In the genomic region with DNA sequence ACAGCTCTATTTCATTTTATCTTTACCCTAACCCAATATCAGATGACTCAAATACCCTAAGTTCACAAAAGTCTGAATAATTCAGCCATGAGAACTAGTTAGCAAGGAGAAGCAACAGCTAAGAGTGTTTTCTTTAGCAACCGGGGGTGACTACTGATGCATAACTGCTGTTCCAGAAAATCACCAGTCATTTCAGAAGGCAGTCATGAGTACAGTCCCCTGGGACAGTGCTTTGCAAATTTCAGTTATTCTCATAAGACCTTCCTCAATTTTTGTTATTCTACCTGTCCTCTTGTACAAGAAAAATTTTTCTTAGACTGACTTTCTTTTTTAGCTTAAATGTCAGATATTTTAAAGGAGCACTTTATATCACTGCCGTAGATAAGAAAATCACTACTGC, we compare ENCODE assay signal across 11 cellular contexts. TPM values are rescaled to one million over a fixed set of nuclear protein-coding genes. Genes with fewer than 3 reads are reported as not detected.
DNase-seq lines count a peak whose midpoint lies in the region; ATAC-seq, FAIRE-seq and TF ChIP-seq lines count a peak whose summit lies in the region.
"Had no signal": no experiment of that assay in that cellular context is flagged by ENCODE, and none has a peak within 500 bp of the region (broad histone marks: within the 10 kb centered on the region; RNA-seq: fewer than 3 reads in every experiment).

No MANE protein-coding gene starts in this region.

- in situ Hi-C loops in GM12878 (cut with MboI), result no loop called here

- intact Hi-C loops in GM12878 (cut with micrococcal nuclease; ENCODE audit: unreplicated experiment), result loop anchor here (2.0 to 10.0 kb wide), 2 partner anchors 16 to 392 kb away; partner anchors contain the start of gene BANK1

- peak; percentile 11 for DNase-seq in AG10803 (ENCODE audit: low read depth)
- peak; percentile 77 for DNase-seq in GM12878 (ENCODE audit: low read depth, low spot score)
- no peak for DNase-seq in NK-92 treated with Interleukin-12 subunit alpha and Interleukin-12 subunit beta, amount 100 ng/mL, for 24 hours (lab: John Stamatoyannopoulos, UW)
- DNase-seq in NCI-H146 (lab: John Stamatoyannopoulos, UW), result no peak
- DNase-seq in stimulated activated CD4-positive, alpha-beta T cell treated with anti-CD3 and anti-CD28 coated beads, Interleukin-4, amount 100 ng/mL, for 24 hours, result no peak
- no peak for DNase-seq in mucosa of gallbladder (ENCODE audit: low spot score)
- DNase-seq: CD8-positive, alpha-beta T cell had no signal

- ATAC-seq in GM19452 (IDR thresholded peaks at IDR 0.05; ENCODE audit: unreplicated experiment), result peak; percentile 99
- peak; percentile 98 for ATAC-seq in HG03175 (IDR thresholded peaks at IDR 0.05; ENCODE audit: unreplicated experiment)
- peak; percentile 99 for ATAC-seq in GM12878
- ATAC-seq: CD8-positive, alpha-beta T cell; left lobe of liver had no signal

- TF ChIP-seq CTCF in AG10803 (conservative IDR thresholded peaks at IDR 0.05; ENCODE audit: low read length), result no peak
- no peak for TF ChIP-seq CTCF in GM12878 (IDR thresholded peaks at IDR 0.05 in 2 of 3, conservative IDR thresholded peaks at IDR 0.05 in 1 of 3; ENCODE audit: control insufficient read depth in 2 of 3, extremely low read depth in 1 of 3, insufficient read depth in 1 of 3, low read depth in 3 of 3, low read length in 3 of 3)

- no peak overlapping the region for H3K9ac ChIP-seq in GM12878 (ENCODE audit: control insufficient read depth, insufficient read depth, low read length)

- peak; percentile 89 to 90; a peak in 3 of 4 replicates for TF ChIP-seq EP300 in GM12878 (IDR thresholded peaks at IDR 0.05; ENCODE audit: borderline replicate concordance in 1 of 2, control insufficient read depth in 1 of 2, low read depth in 2 of 2, low read length in 2 of 2)

- CTCF ChIA-PET in GM12878 (lab: Yijun Ruan, JAX), result no interaction called here

- SMC1A ChIA-PET in GM12878 (lab: Charles Lee; ENCODE audit: uncharacterized antibody, unreplicated experiment), result interaction anchor here (1.1 to 1.8 kb wide), 4 partner anchors 9 to 201 kb away, joined by 3 to 7 read pairs (median 4); no protein-coding TSS in a partner anchor

- peak overlapping the region; percentile 71 for H3K4me2 ChIP-seq in GM12878 (ENCODE audit: control insufficient read depth, insufficient read depth)

- peak; percentile 36 for TF ChIP-seq RAD21 in GM12878 (IDR thresholded peaks at IDR 0.05; ENCODE audit: insufficient read depth, low read depth, low read length)

- no TSS peak for BruUV-seq in GM12878 (replicated peaks; lab: Mats Ljungman, UMichigan)

- no peak overlapping the region for H2AFZ ChIP-seq in GM12878 (ENCODE audit: control insufficient read depth, low read depth, low read length)

- H3K79me2 ChIP-seq in GM12878 (ENCODE audit: control insufficient read depth, insufficient read depth, low read length), result no peaks in the 10 kb centered on the region

- H3K4me3 ChIP-seq in AG10803 (ENCODE audit: low read length) (no peak overlapping the region), GM12878 (no peak overlapping the region)

- H4K20me1 ChIP-seq in GM12878 (ENCODE audit: control insufficient read depth, insufficient read depth), result no peaks in the 10 kb centered on the region

- POLR2A ChIA-PET in GM12878 (lab: Charles Lee), result no interaction called here

- H3K27ac ChIP-seq in GM12878 (ENCODE audit: control insufficient read depth, insufficient read depth), result no peak overlapping the region

- RAD21 ChIA-PET in GM12878 (lab: Charles Lee; ENCODE audit: unreplicated experiment), result interaction anchor here (1.0 to 1.4 kb wide), 4 partner anchors 14 to 637 kb away, joined by 3 to 4 read pairs (median 3); no protein-coding TSS in a partner anchor

- WGBS in GM12878 (ENCODE audit: insufficient coverage, insufficient replicate concordance, low lambda C conversion rate, missing lambda C conversion rate), result 0% methylated on average over 2 of the region's 2 CpGs

- H3K36me3 ChIP-seq in GM12878 (ENCODE audit: control insufficient read depth in 2 of 2, insufficient read depth in 2 of 2, low read length in 1 of 2), result no peaks in the 10 kb centered on the region

- H3K9me3 ChIP-seq in GM12878 (replicated peaks; ENCODE audit: control insufficient read depth, insufficient read depth, low read length), result no peaks in the 10 kb centered on the region

- no peaks in the 10 kb centered on the region; a peak in 1 of 4 replicates for H3K27me3 ChIP-seq in GM12878 (replicated peaks in 1 of 2; ENCODE audit: control insufficient read depth in 2 of 2, insufficient read depth in 2 of 2, low read length in 1 of 2)

- no peak for FAIRE-seq in GM12878 (lab: Jason Lieb, UNC)

- TF ChIP-seq POLR2A in GM12878 (IDR thresholded peaks at IDR 0.05; ENCODE audit: low read depth, low read length), result no peak

- peaks cover 6% of the 10 kb centered on the region for H3K4me1 ChIP-seq in GM12878 (ENCODE audit: control insufficient read depth, insufficient read depth, low read length)

TF ChIP-seq in GM12878, 131 proteins besides CTCF, POLR2A, EP300 and RAD21 (continues in another document):
- TF ChIP-seq PAX8 (IDR thresholded peaks at IDR 0.05) (peak; percentile 98), CBX5 (IDR thresholded peaks at IDR 0.05; ENCODE audit: low read depth) (peak; percentile 82; the same call in 1 of the 2 replicates), DPF2 (IDR thresholded peaks at IDR 0.05) (peak; percentile 87), TCF12 (IDR thresholded peaks at IDR 0.05; ENCODE audit: low read depth, low read length) (peak; percentile 84), IKZF1 (conservative IDR thresholded peaks at IDR 0.05) (peak; percentile 65), MTA2 (IDR thresholded peaks at IDR 0.05; ENCODE audit: low read depth) (peak; percentile 69), JUND (IDR thresholded peaks at IDR 0.05; ENCODE audit: low read depth, low read length) (peak; percentile 90; the same call in 1 of the 2 replicates), TCF7 (IDR thresholded peaks at IDR 0.05; ENCODE audit: borderline replicate concordance) (no peak), BHLHE40 (IDR thresholded peaks at IDR 0.05; ENCODE audit: borderline replicate concordance in 1 of 2, low read depth in 2 of 2, low read length in 1 of 2) (peak; percentile 56 to 72; a peak in 3 of 4 replicates), TCF3 (IDR thresholded peaks at IDR 0.05; ENCODE audit: borderline replicate concordance, insufficient read depth, low read depth, low read length) (0 out of 2 replicates have a peak, but pooled peaks have one; percentile 19), PKNOX1 (IDR thresholded peaks at IDR 0.05) (no peak), BCL11A (IDR thresholded peaks at IDR 0.05; ENCODE audit: low read depth, low read length) (peak; percentile 96; the same call in 1 of the 2 replicates), EED (IDR thresholded peaks at IDR 0.05; ENCODE audit: low read depth) (0 out of 2 replicates have a peak, but pooled peaks have one; percentile 49), ETV6 (conservative IDR thresholded peaks at IDR 0.05 in 1 of 2, IDR thresholded peaks at IDR 0.05 in 1 of 2; ENCODE audit: borderline replicate concordance in 1 of 2, low read depth in 1 of 2) (peak in 1 of 2 experiments; percentile 30; a peak in 1 of 4 replicates), POU2F2 (IDR thresholded peaks at IDR 0.05; ENCODE audit: borderline replicate concordance, low read depth, low read length) (peak; percentile 87; the same call in 2 of the 3 replicates), ZNF217 (IDR thresholded peaks at IDR 0.05) (peak; percentile 81), NR2C2 (IDR thresholded peaks at IDR 0.05; ENCODE audit: borderline replicate concordance, control insufficient read depth, insufficient read length, low read depth) (no peak), SMAD5 (IDR thresholded peaks at IDR 0.05; ENCODE audit: low read depth) (no peak), BACH1 (IDR thresholded peaks at IDR 0.05; ENCODE audit: borderline replicate concordance) (peak; percentile 55; the same call in 1 of the 2 replicates)

RNA-seq across cellular contexts. Expression of gene BANK1, which starts 16.4 kb away (rescaled TPM):
- total RNA-seq in GM12878 (2013; cell fraction: nucleolus; rRNA removed), result 1.9 and 2.2 TPM in 2 replicates
- total RNA-seq in GM12878 (2014; rRNA removed), result 0.17 and 0.44 TPM in 2 replicates
- total RNA-seq in GM12878 (2014; rRNA removed; fragmentation: Illumina TruSeq; extraction: Trizol), result 0.32 and 0.40 TPM in 2 replicates
- total RNA-seq in GM12878 (2021), result 0.37 and 0.44 TPM in 2 replicates
- polyA plus RNA-seq in GM12878 (2011; ENCODE audit: low read depth), result 0.42 TPM
- polyA plus RNA-seq in GM12878 (2011; rRNA removed), result 2.1 and 2.5 TPM in 2 replicates
- 0.58 and 1.4 TPM in 2 replicates for polyA plus RNA-seq in GM12878 (2011; cell fraction: cytosol; rRNA removed)
- 2.2 and 3.1 TPM in 2 replicates for polyA plus RNA-seq in GM12878 (2011; cell fraction: nucleus; rRNA removed)
- polyA plus RNA-seq in GM12878 (2012), result 0.67 and 0.80 TPM in 2 replicates
- 0.44 and 0.78 TPM in 2 replicates for polyA plus RNA-seq in GM12878 (2014; fragmentation: Illumina TruSeq; extraction: Trizol)
- polyA plus RNA-seq in GM12878 (2014; fragmentation: Nextera tagmentation; extraction: Ambion mirVana), result under 1 TPM; 0.22 to 0.35 TPM
- polyA plus RNA-seq in GM12878 (2014; rRNA removed), result 0.13 and 0.44 TPM in 2 replicates
- polyA plus RNA-seq in GM12878 (2016; fragmentation: Nextera tagmentation; extraction: Ambion mirVana), result under 1 TPM; 0.50 to 0.84 TPM
- polyA minus RNA-seq in GM12878 (2011; rRNA and poly(A)+ RNA removed), result 0.21 and 1.2 TPM in 2 replicates
- polyA minus RNA-seq in GM12878 (2011; cell fraction: cytosol; rRNA and poly(A)+ RNA removed), result 1.2 TPM in 1 of 2 replicates, not detected in the other
- polyA minus RNA-seq in GM12878 (2011; cell fraction: nucleus; rRNA and poly(A)+ RNA removed), result 1.3 and 3.0 TPM in 2 replicates
- total RNA-seq in mucosa of gallbladder, result 2.9 TPM
- total RNA-seq: activated naive CD4-positive, alpha-beta T cell treated with anti-CD3 and anti-CD28 coated beads, Interleukin-2, amount 50 U/mL, for 72 hours had no signal

Comparison
In these comparisons a context has a peak if more than half of its experiments do, and no peak if none do; other contexts are left out.
1. DNase-seq: peak in AG10803 (single experiment) and GM12878 (single experiment); none in NK-92 treated with Interleukin-12 subunit alpha and Interleukin-12 subunit beta, amount 100 ng/mL, for 24 hours (single experiment), NCI-H146 (single experiment), stimulated activated CD4-positive, alpha-beta T cell treated with anti-CD3 and anti-CD28 coated beads, Interleukin-4, amount 100 ng/mL, for 24 hours (single experiment) and mucosa of gallbladder (single experiment).
2. Peak in every context shown above with its lines, with median percentiles within 50 percentile points of each other: ATAC-seq.